ENCODE assay signal across 14 cellular contexts in the genomic region with DNA sequence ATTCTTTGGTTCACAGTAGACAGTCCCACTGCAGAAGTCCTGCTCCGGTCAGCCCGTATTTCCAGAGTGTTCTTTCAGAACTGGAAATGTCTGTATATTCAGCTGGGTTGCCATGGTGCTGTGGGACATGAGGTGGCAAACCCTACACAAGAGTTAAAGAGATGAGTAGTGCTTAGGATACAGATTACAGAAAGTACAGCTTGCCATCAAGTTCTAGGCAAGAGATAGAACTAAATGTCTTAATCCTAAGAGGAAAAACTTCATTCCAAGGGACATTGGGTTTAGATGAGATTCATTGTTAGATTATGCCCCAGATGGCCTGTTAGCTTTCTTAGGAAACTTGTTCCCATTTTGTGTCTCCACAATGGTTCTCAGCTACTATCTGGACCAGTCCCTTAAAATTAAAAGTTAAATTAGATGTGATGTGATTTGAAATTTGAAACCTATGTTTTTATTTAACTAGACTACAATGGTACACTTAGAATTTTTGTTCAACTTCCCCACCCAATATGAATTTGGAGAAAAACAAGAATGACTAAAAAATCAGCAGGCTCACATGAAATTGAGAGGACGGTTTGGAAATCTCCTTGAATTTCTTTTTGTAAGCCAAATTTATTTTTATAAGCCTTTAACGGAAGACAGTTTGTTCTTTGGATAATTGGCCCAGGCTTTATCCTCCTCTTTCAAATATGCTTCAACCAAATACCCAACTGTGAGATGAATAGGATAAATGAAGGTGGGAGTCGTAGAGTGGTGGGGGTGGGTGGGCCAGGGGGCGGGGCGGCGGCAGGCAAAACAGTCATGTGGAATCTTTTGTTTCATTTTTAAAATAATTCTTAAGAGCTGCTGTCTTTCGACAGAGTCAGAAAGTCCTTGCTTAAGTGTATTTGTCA.
DNase-seq lines count a peak whose midpoint lies in the region; ATAC-seq and TF ChIP-seq lines count a peak whose summit lies in the region.
"Had no signal": no experiment of that assay in that cellular context is flagged by ENCODE, and none has a peak within 500 bp of the region (broad histone marks: within the 10 kb centered on the region; RNA-seq: fewer than 3 reads in every experiment).

No MANE protein-coding gene starts in this region.

- no peaks in the 10 kb centered on the region for H3K36me3 ChIP-seq in vagina

- peak overlapping the region; percentile 60 for H3K27ac ChIP-seq in vagina
- H3K27ac ChIP-seq: A549, VCaP had no signal

- H3K9me3 ChIP-seq in vagina = no peaks in the 10 kb centered on the region
- H3K9me3 ChIP-seq: A549 had no signal

- peak overlapping the region; percentile 80 for H3K27ac Mint-ChIP-seq in osteocyte (ENCODE audit: unreplicated experiment)
- H3K27ac Mint-ChIP-seq: nephron progenitor cell had no signal

- no peaks in the 10 kb centered on the region for H3K27me3 Mint-ChIP-seq in osteocyte (ENCODE audit: unreplicated experiment)

- H3K9me3 Mint-ChIP-seq in osteocyte (ENCODE audit: unreplicated experiment) = no peaks in the 10 kb centered on the region
- H3K9me3 Mint-ChIP-seq: nephron progenitor cell had no signal

- H3K4me3 ChIP-seq in fibroblast of mammary gland (ENCODE audit: control insufficient read depth, low read depth, low read length) = peak overlapping the region; percentile 15
- H3K4me3 ChIP-seq in vagina = peak overlapping the region; percentile 27
- H3K4me3 ChIP-seq: A549 had no signal

- peaks cover 57% of the 10 kb centered on the region for H3K4me1 Mint-ChIP-seq in osteocyte (ENCODE audit: unreplicated experiment)

- intact Hi-C loops in Right ventricle myocardium inferior (cut with DNase I) = no loop called here
- intact Hi-C loops in cardiac septum (cut with DNase I) = no loop called here
- intact Hi-C loops in vagina (cut with DNase I) = loop anchor here (10.0 kb wide), 1 partner anchor 51 kb away; no protein-coding TSS in a partner anchor

- H3K27me3 ChIP-seq in vagina = no peaks in the 10 kb centered on the region

- no peak for TF ChIP-seq POLR2A in vagina (IDR thresholded peaks at IDR 0.05)

- no peaks in the 10 kb centered on the region for H3K36me3 Mint-ChIP-seq in osteocyte (ENCODE audit: unreplicated experiment)

- peak overlapping the region; percentile 19 for H3K4me3 Mint-ChIP-seq in osteocyte (ENCODE audit: unreplicated experiment)
- H3K4me3 Mint-ChIP-seq: nephron progenitor cell had no signal

- ATAC-seq in Right ventricle myocardium inferior (peak; percentile 51), HG02885 (IDR thresholded peaks at IDR 0.05; ENCODE audit: poor library complexity, unreplicated experiment) (no peak), GM18861 (IDR thresholded peaks at IDR 0.05; ENCODE audit: unreplicated experiment) (no peak)
- ATAC-seq: A549, Panc1 had no signal

- TF ChIP-seq CTCF in fibroblast of mammary gland (conservative IDR thresholded peaks at IDR 0.05; ENCODE audit: control insufficient read depth, insufficient read depth, low read depth, low read length) = no peak
- no peak for TF ChIP-seq CTCF in osteocyte (IDR thresholded peaks at IDR 0.05)
- no peak for TF ChIP-seq CTCF in vagina (IDR thresholded peaks at IDR 0.05)

- DNase-seq in Right ventricle myocardium inferior (ENCODE audit: missing footprints) (no peak), cardiac septum (ENCODE audit: low spot score) (no peak), fibroblast of mammary gland (ENCODE audit: low read depth) (peak; percentile 73), osteocyte (ENCODE audit: extremely low spot score, unreplicated experiment) (no peak), vagina (ENCODE audit: extremely low spot score in 2 of 2) (no peak), retina (no peak)
- DNase-seq: activated T-cell treated with anti-CD3 and anti-CD28 coated beads, Interleukin-2, amount 50 U/mL, for 48 hours; NCI-H2107; nephron progenitor cell had no signal

- peaks cover 33% of the 10 kb centered on the region for H3K4me1 ChIP-seq in vagina
